In the genomic region with DNA sequence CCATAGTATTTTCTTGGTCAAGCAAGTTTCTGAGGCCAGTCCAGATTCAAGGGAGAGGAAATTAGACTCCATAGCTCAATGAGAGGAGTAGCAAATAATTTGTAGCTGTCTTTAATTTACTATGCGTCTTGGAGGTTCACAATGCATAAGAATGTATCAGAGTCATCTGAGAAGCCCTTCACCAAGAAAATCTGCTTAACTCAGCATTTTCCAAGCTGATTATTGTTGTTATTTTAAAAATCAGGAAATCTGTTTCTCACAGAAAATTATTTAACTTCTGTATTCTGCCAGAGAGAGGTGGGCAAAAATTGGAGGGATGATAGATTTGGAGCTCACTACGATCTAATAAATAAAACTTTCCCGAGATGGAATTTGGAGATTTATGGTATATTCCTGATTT, we compare ENCODE assay signal across 29 cellular contexts.
"Had no signal": no experiment of that assay in that cellular context is flagged by ENCODE, and none has a peak within 500 bp of the region (broad histone marks: within the 10 kb centered on the region; RNA-seq: fewer than 3 reads in every experiment).

No MANE protein-coding gene starts in this region.

- H3K9ac ChIP-seq: parathyroid adenoma had no signal

- H3K36me3 ChIP-seq: ovary, spleen, suprapubic skin, tibial artery, transverse colon, upper lobe of right lung, uterus had no signal

- H3K9me3 ChIP-seq: ovary, psoas muscle, suprapubic skin, testis, transverse colon, upper lobe of right lung, uterus had no signal

- H3K79me2 ChIP-seq: parathyroid adenoma had no signal

- H2AFZ ChIP-seq: parathyroid adenoma had no signal

- DNase-seq: naive thymus-derived CD8-positive, alpha-beta T cell; nephron progenitor cell; occipital lobe; ovary; posterior cingulate gyrus; psoas muscle; right cardiac atrium; spleen; stimulated activated CD4-positive, alpha-beta T cell treated with anti-CD3 and anti-CD28 coated beads, Interleukin-12 subunit alpha, Interleukin-12 subunit beta, amount 100 ng/mL, for 4 hours; stimulated activated CD4-positive, alpha-beta T cell treated with anti-CD3 and anti-CD28 coated beads, Interleukin-1b, Interleukin-23, amount 100 ng/mL, for 48 hours; stimulated activated CD4-positive, alpha-beta T cell treated with anti-CD3 and anti-CD28 coated beads, Interleukin-4, amount 100 ng/mL, for 1 hour; stimulated activated CD4-positive, alpha-beta T cell treated with anti-CD3 and anti-CD28 coated beads, Interleukin-4, amount 100 ng/mL, for 4 hours; stimulated activated CD8-positive, alpha-beta memory T cell treated with anti-CD3 and anti-CD28 coated beads, Interleukin-4, amount 100 ng/mL, for 48 hours; stimulated activated naive CD4-positive, alpha-beta T cell; stimulated activated naive CD8-positive, alpha-beta T cell treated with anti-CD3 and anti-CD28 coated beads, Interleukin-15, amount 100 ng/mL, for 72 hours; stimulated activated naive CD8-positive, alpha-beta T cell treated with anti-CD3 and anti-CD28 coated beads, Interleukin-15, Interleukin-2, amounts not matched to agents 100 U/mL and 50 U/mL, for 24 hours; substantia nigra; testis; tibial artery; transverse colon; upper lobe of right lung; uterus had no signal

- H3K4me3 ChIP-seq: ovary, psoas muscle, skin epidermis, smooth muscle cell, spleen, suprapubic skin, testis, tibial artery, transverse colon, upper lobe of right lung, uterus had no signal

- ATAC-seq: naive thymus-derived CD8-positive, alpha-beta T cell; natural killer cell treated with Interleukin-12 subunit alpha and Interleukin-12 subunit beta and Interleukin-15 and Interleukin-18, amount 100 ng/mL, for 72 hours; psoas muscle; right cardiac atrium; sciatic nerve; stimulated activated memory B cell treated with anti-CD40 and anti-IgM and Interleukin-4, amounts not matched to agents 10 μg/mL and 1 μg/mL and 100 μg/mL, for 72 hours; stimulated activated naive CD8-positive, alpha-beta T cell treated with anti-CD3 and anti-CD28 coated beads, Interleukin-15, amount 100 ng/mL, for 72 hours; stimulated activated naive CD8-positive, alpha-beta T cell treated with anti-CD3 and anti-CD28 coated beads, Interleukin-15, Interleukin-2, amounts not matched to agents 100 U/mL and 50 U/mL, for 24 hours; upper lobe of right lung had no signal

- H3K27ac ChIP-seq: ovary, parathyroid adenoma, psoas muscle, skin epidermis, spleen, suprapubic skin, tibial artery, transverse colon, upper lobe of right lung, uterus had no signal

- H3K27me3 ChIP-seq: ovary, testis, tibial artery, transverse colon, upper lobe of right lung, uterus had no signal

- H3K4me2 ChIP-seq: smooth muscle cell had no signal

- H3K4me1 ChIP-seq: parathyroid adenoma, spleen, suprapubic skin, transverse colon, upper lobe of right lung, uterus had no signal
